8 cellular contexts compared by ENCODE assay signal in genomic region chr9:112012026-112012902, GRCh38.
DNase-seq lines count a peak whose midpoint lies in the region; ATAC-seq, FAIRE-seq and TF ChIP-seq lines count a peak whose summit lies in the region.

No MANE protein-coding gene starts in this region.

- no peak for TF ChIP-seq POLR2A in tibial nerve (IDR thresholded peaks at IDR 0.05)

- DNase-seq in ACHN (peak; percentile 94), GM18507 (ENCODE audit: extremely low spot score, insufficient read length, low read depth) (peak; percentile 38), NOMO-1 (lab: John Stamatoyannopoulos, UW; ENCODE audit: unreplicated experiment in 2 of 2) (peak; percentile 79 to 94), cardiac fibroblast (ENCODE audit: low read depth in 2 of 2) (peak; percentile 89 to 98), lower lobe of right lung (peak; percentile 52), tibial nerve (ENCODE audit: low spot score in 2 of 2) (peak in 1 of 2 donors; percentile 51), GM19238 (ENCODE audit: insufficient read length, low spot score) (no peak)

- H3K27ac ChIP-seq in lower lobe of right lung (peak overlapping the region; percentile 37), tibial nerve (peak overlapping the region in 3 of 4 donors; percentile 29 to 77 (median 42))

- ATAC-seq in HG02885 (IDR thresholded peaks at IDR 0.05; ENCODE audit: poor library complexity, unreplicated experiment) (peak; percentile 87), lower lobe of right lung (peak; percentile 88 to 90)

- 38% methylated on average over 4 of the region's 4 CpGs for WGBS in tibial nerve, 2 donors

- no peak overlapping the region for H3K4me3 ChIP-seq in cardiac fibroblast (replicated peaks in 1 of 2; ENCODE audit: low read depth in 2 of 2, low read length in 2 of 2)
- H3K4me3 ChIP-seq in lower lobe of right lung: no peak overlapping the region
- no peak overlapping the region for H3K4me3 ChIP-seq in tibial nerve

- FAIRE-seq in GM18507 (lab: Jason Lieb, UNC): peak; percentile 93

- TF ChIP-seq CTCF in cardiac fibroblast (IDR thresholded peaks at IDR 0.05; ENCODE audit: low read depth, low read length): no peak
- no peak for TF ChIP-seq CTCF in lower lobe of right lung (IDR thresholded peaks at IDR 0.05)
- no peak for TF ChIP-seq CTCF in tibial nerve (IDR thresholded peaks at IDR 0.05)

- intact Hi-C loops in lower lobe of right lung (cut with DNase I): no loop called here

- in situ Hi-C loops in ACHN (cut with HindIII; ENCODE audit: low pct_ligation_motif_present, low pct_unique_long_range_greater_than_20kb, low sequenced_read_pairs): no loop called here

- TF ChIP-seq EP300 in tibial nerve (IDR thresholded peaks at IDR 0.05): peak in 1 of 2 donors; percentile 22

- H3K27me3 ChIP-seq in lower lobe of right lung (ENCODE audit: low read depth) (no peaks in the 10 kb centered on the region), tibial nerve (no peaks in the 10 kb centered on the region)

- no peaks in the 10 kb centered on the region for H3K9me3 ChIP-seq in lower lobe of right lung
- H3K9me3 ChIP-seq in tibial nerve: no peaks in the 10 kb centered on the region

- peaks cover 16% of the 10 kb centered on the region for H3K4me1 ChIP-seq in lower lobe of right lung
- peaks cover 0 to 20% (median 12%) of the 10 kb centered on the region in 4 donors for H3K4me1 ChIP-seq in tibial nerve

- H3K36me3 ChIP-seq in lower lobe of right lung: no peaks in the 10 kb centered on the region
- no peaks in the 10 kb centered on the region for H3K36me3 ChIP-seq in tibial nerve
